Comparison of ENCODE assay signal across 24 cellular contexts in genomic region chr2:42110974-42111322, GRCh38.
"Had no signal": no experiment of that assay in that cellular context is flagged by ENCODE, and none has a peak within 500 bp of the region (broad histone marks: within the 10 kb centered on the region; RNA-seq: fewer than 3 reads in every experiment).

No MANE protein-coding gene starts in this region.

- H3K9me3 Mint-ChIP-seq: activated naive CD4-positive, alpha-beta T cell treated with anti-CD3 and anti-CD28 coated beads, Interleukin-2, amount 50 U/mL, for 24 hours; activated T-helper 1 cell treated with anti-CD3 and anti-CD28 coated beads, Interleukin-12 subunit alpha, Interleukin-12 subunit beta, Interleukin-2, Interleukin-4 antibody, amounts not matched to agents 30 ng/mL and 10 ng/mL and 1 ng/mL, durations not matched to agents 14 hours and 24 hours and 36 hours; brain; nephron; stimulated activated naive CD8-positive, alpha-beta T cell treated with anti-CD3 and anti-CD28 coated beads, Interleukin-15, amount 100 ng/mL, for 72 hours; type B pancreatic cell had no signal

- DNase-seq: activated CD4-positive, alpha-beta T cell treated with anti-CD3 and anti-CD28 coated beads for 1 hour; activated CD4-positive, alpha-beta T cell treated with anti-CD3 and anti-CD28 coated beads, Interleukin-2, amount 50 U/mL, for 1 hour; activated CD8-positive, alpha-beta T cell treated with anti-CD3 and anti-CD28 coated beads, Interleukin-2, amount 10 ng/mL, durations not matched to agents 7 days and 5 days; activated gamma-delta T cell; central memory CD4-positive, alpha-beta T cell; dermis blood vessel endothelial cell; effector CD8-positive, alpha-beta T cell; foreskin melanocyte; left ventricle myocardium superior; retina; stimulated activated CD4-positive, alpha-beta T cell treated with anti-CD3 and anti-CD28 coated beads, Interleukin-12 subunit alpha, Interleukin-12 subunit beta, amount 100 ng/mL, for 4 hours; stimulated activated naive CD8-positive, alpha-beta T cell treated with anti-CD3 and anti-CD28 coated beads, Interleukin-15, amount 100 ng/mL, for 72 hours; T-helper 1 cell; WERI-Rb-1 had no signal

- ATAC-seq: activated CD8-positive, alpha-beta T cell treated with anti-CD3 and anti-CD28 coated beads, Interleukin-2, amount 10 ng/mL, durations not matched to agents 7 days and 5 days; esophagus mucosa; left ventricle myocardium superior; stimulated activated naive CD8-positive, alpha-beta T cell treated with anti-CD3 and anti-CD28 coated beads, Interleukin-15, amount 100 ng/mL, for 72 hours had no signal

- H3K4me3 ChIP-seq: vagina had no signal

- FAIRE-seq: endothelial cell of umbilical vein, TTC549 had no signal

- H3K9me3 ChIP-seq: vagina had no signal

- H3K27ac Mint-ChIP-seq: activated CD8-positive, alpha-beta T cell treated with anti-CD3 and anti-CD28 coated beads, Interleukin-2, amount 10 ng/mL, durations not matched to agents 7 days and 5 days; activated naive CD4-positive, alpha-beta T cell treated with anti-CD3 and anti-CD28 coated beads, Interleukin-2, amount 50 U/mL, for 24 hours; activated T-helper 1 cell treated with anti-CD3 and anti-CD28 coated beads, Interleukin-12 subunit alpha, Interleukin-12 subunit beta, Interleukin-2, Interleukin-4 antibody, amounts not matched to agents 30 ng/mL and 10 ng/mL and 1 ng/mL, durations not matched to agents 14 hours and 24 hours and 36 hours; progenitor cell of endocrine pancreas; stimulated activated naive CD8-positive, alpha-beta T cell treated with anti-CD3 and anti-CD28 coated beads, Interleukin-15, amount 100 ng/mL, for 72 hours; type B pancreatic cell had no signal

- H3K27me3 Mint-ChIP-seq: activated naive CD4-positive, alpha-beta T cell treated with anti-CD3 and anti-CD28 coated beads, Interleukin-2, amount 50 U/mL, for 24 hours; brain; stimulated activated naive CD8-positive, alpha-beta T cell treated with anti-CD3 and anti-CD28 coated beads, Interleukin-15, amount 100 ng/mL, for 72 hours had no signal

- H3K27ac ChIP-seq: vagina, WERI-Rb-1 had no signal

- H3K27me3 ChIP-seq: vagina had no signal

- H3K36me3 Mint-ChIP-seq: activated naive CD4-positive, alpha-beta T cell treated with anti-CD3 and anti-CD28 coated beads, Interleukin-2, amount 50 U/mL, for 24 hours; brain; type B pancreatic cell had no signal

- H3K36me3 ChIP-seq: vagina, WERI-Rb-1 had no signal

- H3K4me3 Mint-ChIP-seq: activated CD8-positive, alpha-beta T cell treated with anti-CD3 and anti-CD28 coated beads, Interleukin-2, amount 10 ng/mL, durations not matched to agents 7 days and 5 days; activated naive CD4-positive, alpha-beta T cell treated with anti-CD3 and anti-CD28 coated beads, Interleukin-2, amount 50 U/mL, for 24 hours; activated T-helper 1 cell treated with anti-CD3 and anti-CD28 coated beads, Interleukin-12 subunit alpha, Interleukin-12 subunit beta, Interleukin-2, Interleukin-4 antibody, amounts not matched to agents 30 ng/mL and 10 ng/mL and 1 ng/mL, durations not matched to agents 14 hours and 24 hours and 36 hours; brain; nephron; stimulated activated naive CD8-positive, alpha-beta T cell treated with anti-CD3 and anti-CD28 coated beads, Interleukin-15, amount 100 ng/mL, for 72 hours; type B pancreatic cell had no signal

- H3K4me1 Mint-ChIP-seq: brain had no signal
